8 cellular contexts compared by ENCODE assay signal in the genomic region with DNA sequence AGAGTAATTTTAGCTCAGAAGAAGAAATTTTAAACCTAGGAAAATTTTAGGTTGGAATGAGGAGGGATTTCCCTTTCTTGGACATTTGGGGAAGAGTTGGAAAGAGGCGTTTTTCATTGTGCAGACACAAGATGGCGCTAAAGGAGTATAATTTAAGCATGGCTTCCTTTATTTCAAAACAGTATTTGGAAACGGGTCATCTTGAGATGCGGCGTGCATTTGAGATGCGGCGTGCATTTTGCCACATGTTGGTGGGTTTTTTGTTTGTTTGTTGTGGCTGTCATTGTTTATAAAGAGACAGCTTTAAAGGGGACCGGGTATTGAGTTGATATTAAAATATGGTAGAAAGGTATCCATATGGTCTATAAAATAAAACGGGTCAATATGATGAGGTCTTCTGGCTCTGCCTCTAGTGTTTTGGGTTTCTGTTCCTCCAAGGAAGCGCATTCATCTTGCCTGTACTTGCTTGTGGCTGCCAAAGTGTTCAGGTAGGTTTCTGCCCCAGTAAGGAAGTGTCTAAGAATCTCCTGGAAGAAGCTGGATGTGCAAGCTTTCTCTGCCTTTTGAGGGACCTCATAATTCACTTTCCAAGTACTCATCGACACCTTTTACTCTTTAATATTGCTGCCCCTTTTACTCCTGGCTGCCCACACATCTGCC.
DNase-seq lines count a peak whose midpoint lies in the region; ATAC-seq and TF ChIP-seq lines count a peak whose summit lies in the region.

No MANE protein-coding gene starts in this region.

- peaks cover 6% of the 10 kb centered on the region for H3K4me1 Mint-ChIP-seq in activated naive CD4-positive, alpha-beta T cell treated with anti-CD3 and anti-CD28 coated beads for 36 hours (ENCODE audit: low read depth)

- no peaks in the 10 kb centered on the region for H3K9me3 Mint-ChIP-seq in activated naive CD4-positive, alpha-beta T cell treated with anti-CD3 and anti-CD28 coated beads for 36 hours

- H3K9ac ChIP-seq in DND-41 (ENCODE audit: low read depth, low read length), result peak overlapping the region; percentile 15; the same call in 1 of the 2 replicates

- H3K4me1 ChIP-seq in DND-41 (ENCODE audit: insufficient read depth, low read length), result peaks cover 8% of the 10 kb centered on the region

- H3K27me3 ChIP-seq in DND-41 (ENCODE audit: insufficient read depth, low read length, poor library complexity), result no peaks in the 10 kb centered on the region

- no peak overlapping the region for H3K27ac Mint-ChIP-seq in activated naive CD4-positive, alpha-beta T cell treated with anti-CD3 and anti-CD28 coated beads for 36 hours

- DNase-seq in DND-41 (peak; percentile 54), NCI-H69 (lab: John Stamatoyannopoulos, UW) (peak; percentile 81), glomerular endothelial cell (ENCODE audit: extremely low read depth, low read depth, low spot score) (peak; percentile 18), retinal pigment epithelial cell (ENCODE audit: low read depth) (peak; percentile 6)
- peak; percentile 43 for DNase-seq in activated naive CD4-positive, alpha-beta T cell treated with anti-CD3 and anti-CD28 coated beads for 36 hours

- peak; percentile 89 for TF ChIP-seq CTCF in DND-41 (IDR thresholded peaks at IDR 0.05; ENCODE audit: borderline replicate concordance, extremely low read depth, low read length, poor library complexity, severe bottlenecking)
- peak; percentile 71 for TF ChIP-seq CTCF in retinal pigment epithelial cell (conservative IDR thresholded peaks at IDR 0.05; ENCODE audit: low read depth, low read length)

- peak overlapping the region; percentile 74 for H2AFZ ChIP-seq in DND-41 (ENCODE audit: low read depth, low read length)

- H3K36me3 ChIP-seq in DND-41 (ENCODE audit: insufficient read depth, low read length), result no peaks in the 10 kb centered on the region

- H3K36me3 Mint-ChIP-seq in activated naive CD4-positive, alpha-beta T cell treated with anti-CD3 and anti-CD28 coated beads for 36 hours (ENCODE audit: low read depth), result no peaks in the 10 kb centered on the region

- H4K20me1 ChIP-seq in DND-41 (ENCODE audit: insufficient read depth, low read length), result no peaks in the 10 kb centered on the region

- H3K79me2 ChIP-seq in DND-41 (ENCODE audit: insufficient read depth, low read length), result no peaks in the 10 kb centered on the region

- H3K4me3 Mint-ChIP-seq in activated naive CD4-positive, alpha-beta T cell treated with anti-CD3 and anti-CD28 coated beads for 36 hours, result peak overlapping the region; percentile 41

- CTCF ChIA-PET in activated naive CD4-positive, alpha-beta T cell treated with anti-CD3 and anti-CD28 coated beads for 36 hours (lab: Charles Lee), result interaction anchor here (0.5 to 8.6 kb wide), 10 partner anchors 10 to 794 kb away, joined by 3 to 62 read pairs (median 4); no protein-coding TSS in a partner anchor

- intact Hi-C loops in activated naive CD4-positive, alpha-beta T cell treated with anti-CD3 and anti-CD28 coated beads for 36 hours (cut with micrococcal nuclease), result loop anchor here (1.0 to 2.0 kb wide), 5 partner anchors 40 to 295 kb away; no protein-coding TSS in a partner anchor

- H3K4me3 ChIP-seq in DND-41 (ENCODE audit: low read depth in 1 of 2, low read length in 2 of 2), result peak overlapping the region in 1 of 2 experiments; percentile 34; a peak in 2 of 4 replicates
- H3K4me3 ChIP-seq in retinal pigment epithelial cell (ENCODE audit: low read length), result no peak overlapping the region

- H3K9me3 ChIP-seq in DND-41 (ENCODE audit: insufficient read depth, low read length, severe bottlenecking), result no peaks in the 10 kb centered on the region

- ATAC-seq in DND-41 (ENCODE audit: insufficient read depth, low read depth), result peak; percentile 85
- ATAC-seq in HG02973 (IDR thresholded peaks at IDR 0.05; ENCODE audit: unreplicated experiment), result peak; percentile 50
- ATAC-seq in HG03469 (IDR thresholded peaks at IDR 0.05; ENCODE audit: unreplicated experiment), result no peak
- no peak for ATAC-seq in GM21526 (IDR thresholded peaks at IDR 0.05; ENCODE audit: low FRiP score, unreplicated experiment)

- peak overlapping the region; percentile 64 for H3K4me2 ChIP-seq in DND-41 (ENCODE audit: insufficient read depth, low read length)

- peaks cover 27% of the 10 kb centered on the region for H3K27me3 Mint-ChIP-seq in activated naive CD4-positive, alpha-beta T cell treated with anti-CD3 and anti-CD28 coated beads for 36 hours (ENCODE audit: low read depth)

- no peak overlapping the region for H3K27ac ChIP-seq in DND-41 (ENCODE audit: low read length)

Comparison
In these comparisons a context has a peak if more than half of its experiments do, and no peak if none do; other contexts are left out.
1. ATAC-seq: peak in DND-41 (single experiment) and HG02973 (single experiment); none in HG03469 (single experiment) and GM21526 (single experiment).
2. DNase-seq: peak in every context shown above with its lines; median percentile 81 in NCI-H69; 54 in DND-41; 43 in activated naive CD4-positive, alpha-beta T cell treated with anti-CD3 and anti-CD28 coated beads for 36 hours; 18 in glomerular endothelial cell; 6 in retinal pigment epithelial cell.